ENCODE assay signal across 9 cellular contexts in the genomic region with DNA sequence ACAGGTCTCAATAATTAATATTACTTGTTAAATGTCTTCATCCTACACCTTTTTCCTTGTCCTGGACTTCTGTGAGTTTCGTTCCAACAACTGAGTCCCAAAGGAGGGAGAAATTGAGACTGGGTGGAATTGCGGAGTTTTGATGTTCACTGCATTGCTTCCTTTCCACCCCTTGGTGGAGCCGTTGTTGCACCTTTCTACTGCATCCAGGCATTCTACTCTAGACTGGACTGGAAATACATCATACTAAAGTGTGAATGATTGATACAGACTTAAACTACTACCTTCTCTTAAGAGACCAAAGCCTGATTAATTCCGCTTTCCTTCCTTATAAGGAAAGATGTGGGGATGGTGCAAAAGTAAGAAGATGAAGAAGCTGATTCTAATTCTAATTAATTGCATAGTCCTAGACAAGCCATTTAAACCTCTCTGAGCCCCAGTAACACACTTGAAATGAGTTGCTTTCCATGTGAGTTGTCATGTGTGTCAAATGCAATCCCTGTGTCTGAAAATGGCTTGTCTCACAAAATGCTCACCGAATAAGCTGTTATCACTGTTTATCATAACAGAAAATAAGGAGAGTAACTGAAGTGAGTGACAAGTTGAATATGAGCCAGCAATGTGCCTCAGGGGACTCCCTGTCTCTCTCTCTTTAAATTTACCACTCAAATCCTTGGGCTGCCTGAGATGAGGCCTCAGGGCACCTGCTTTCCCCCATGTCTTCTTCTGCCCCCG.
DNase-seq lines count a peak whose midpoint lies in the region; ATAC-seq and FAIRE-seq lines count a peak whose summit lies in the region.
"Had no signal": no experiment of that assay in that cellular context is flagged by ENCODE, and none has a peak within 500 bp of the region (broad histone marks: within the 10 kb centered on the region; RNA-seq: fewer than 3 reads in every experiment).

No MANE protein-coding gene starts in this region.

- ATAC-seq in Right ventricle myocardium inferior = peak; percentile 48
- peak; percentile 56 for ATAC-seq in esophagus mucosa
- no peak for ATAC-seq in GM19455 (IDR thresholded peaks at IDR 0.05; ENCODE audit: unreplicated experiment)
- ATAC-seq in GM21619 (IDR thresholded peaks at IDR 0.05; ENCODE audit: unreplicated experiment) = no peak
- ATAC-seq: activated CD8-positive, alpha-beta T cell treated with anti-CD3 and anti-CD28 coated beads for 36 hours had no signal

- DNase-seq in Right ventricle myocardium inferior (ENCODE audit: missing footprints) (no peak), cardiac septum (ENCODE audit: low spot score) (no peak), NCI-H69 (lab: John Stamatoyannopoulos, UW) (peak; percentile 48), urothelium cell line (ENCODE audit: low spot score) (peak; percentile 18), ecto neural progenitor cell (ENCODE audit: low spot score) (no peak)
- DNase-seq: activated CD8-positive, alpha-beta T cell treated with anti-CD3 and anti-CD28 coated beads for 36 hours had no signal

- intact Hi-C loops in Right ventricle myocardium inferior (cut with DNase I) = no loop called here
- intact Hi-C loops in cardiac septum (cut with DNase I) = loop anchor here (5.0 kb wide), 1 partner anchor 576 kb away; no protein-coding TSS in a partner anchor

- peak; percentile 9 for FAIRE-seq in urothelium cell line (lab: Jason Lieb, UNC)

Comparison
In these comparisons a context has a peak if more than half of its experiments do, and no peak if none do; other contexts are left out.
1. ATAC-seq: peak in Right ventricle myocardium inferior (single experiment) and esophagus mucosa (single experiment); none in GM19455 (single experiment) and GM21619 (single experiment).
2. DNase-seq: peak in NCI-H69 (single experiment) and urothelium cell line (single experiment); none in Right ventricle myocardium inferior (single experiment), cardiac septum (single experiment) and ecto neural progenitor cell (single experiment).